ENCODE assay signal across 11 cellular contexts in the genomic region with DNA sequence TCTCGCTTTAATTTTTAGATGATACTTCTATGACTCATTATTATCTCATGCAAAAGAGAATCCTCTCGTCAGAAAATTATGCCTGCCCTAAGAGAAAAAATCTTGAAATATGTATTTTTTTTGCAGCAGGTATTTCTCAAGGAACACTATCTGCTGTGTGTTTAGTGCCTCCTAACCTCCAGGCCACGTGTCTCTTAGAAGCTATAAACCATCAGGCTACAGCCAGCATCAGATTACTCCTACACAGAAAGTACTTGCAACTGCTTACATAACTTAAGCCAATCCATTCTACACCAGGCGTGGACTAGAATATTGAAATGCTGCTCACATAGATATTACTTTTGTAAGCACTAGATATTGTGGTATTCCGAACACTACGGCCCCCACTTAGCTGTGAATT.
"Had no signal": no experiment of that assay in that cellular context is flagged by ENCODE, and none has a peak within 500 bp of the region (broad histone marks: within the 10 kb centered on the region; RNA-seq: fewer than 3 reads in every experiment).

No MANE protein-coding gene starts in this region.

- H3K27me3 ChIP-seq: dorsolateral prefrontal cortex, esophagus squamous epithelium, heart left ventricle, ovary had no signal

- ATAC-seq: heart left ventricle, left ventricle myocardium superior had no signal

- DNase-seq: activated CD4-positive, alpha-beta T cell treated with anti-CD3 and anti-CD28 coated beads, Interleukin-2, amount 50 U/mL, for 4 hours; activated CD4-positive, CD25-positive, alpha-beta regulatory T cell treated with anti-CD3 and anti-CD28 coated beads, Interleukin-2, amount 50 U/mL, for 72 hours; activated T-cell treated with anti-CD3 and anti-CD28 coated beads, Interleukin-2, amount 50 U/mL, for 1 hour; dorsolateral prefrontal cortex; esophagus squamous epithelium; heart left ventricle; left ventricle myocardium superior; mesendoderm; ovary; stimulated activated CD4-positive, alpha-beta T cell treated with anti-CD3 and anti-CD28 coated beads, Interleukin-2, amount 100 ng/mL, for 48 hours; stimulated activated naive CD4-positive, alpha-beta T cell treated with Interleukin-2 at 50 U/mL for 16 hours had no signal

- H3K36me3 ChIP-seq: esophagus squamous epithelium, heart left ventricle, ovary had no signal

- H3K27ac ChIP-seq: dorsolateral prefrontal cortex, esophagus squamous epithelium, heart left ventricle, ovary had no signal

- H3K9me3 ChIP-seq: esophagus squamous epithelium, ovary had no signal

- H3K4me3 ChIP-seq: dorsolateral prefrontal cortex, esophagus squamous epithelium, heart left ventricle, ovary had no signal

- H3K4me1 ChIP-seq: esophagus squamous epithelium, heart left ventricle had no signal
